In the genomic region with DNA sequence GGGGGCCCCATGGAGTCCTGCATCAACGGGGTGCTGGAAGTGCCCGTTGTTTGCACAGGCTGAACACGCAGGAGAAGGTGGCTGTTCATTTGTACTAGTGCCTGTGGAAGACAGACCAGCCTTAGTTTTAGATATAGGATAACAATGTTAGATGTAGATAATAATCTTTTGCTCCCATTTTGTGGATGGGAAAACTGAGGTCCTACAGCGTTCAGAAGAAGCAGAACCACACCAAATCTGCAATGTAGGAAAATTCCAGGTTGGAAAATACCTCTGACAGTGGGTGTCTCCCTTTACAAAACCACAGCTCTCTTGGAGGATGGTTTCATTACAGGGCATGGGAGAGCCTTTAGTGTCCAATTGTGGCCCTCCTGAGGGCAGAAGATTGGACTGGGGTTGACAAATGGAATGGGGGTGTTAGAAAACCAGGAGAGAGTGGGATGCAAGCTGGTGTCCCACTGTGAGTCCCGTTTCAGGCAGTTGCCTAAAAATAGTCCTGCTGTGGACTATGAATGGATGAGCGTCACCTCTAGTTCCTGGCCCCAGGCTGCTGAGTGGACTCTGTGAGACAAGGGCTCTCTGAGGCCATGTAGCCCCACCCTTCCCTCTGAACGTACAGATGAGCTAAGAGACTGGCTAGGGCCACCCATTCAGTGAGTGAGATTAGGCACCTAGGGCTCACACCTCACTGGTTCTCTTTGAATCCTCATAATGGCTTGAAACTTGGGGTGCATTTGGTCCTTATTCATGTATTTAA, we compare ENCODE assay signal across 24 cellular contexts.
DNase-seq lines count a peak whose midpoint lies in the region; ATAC-seq, FAIRE-seq and TF ChIP-seq lines count a peak whose summit lies in the region.
"Had no signal": no experiment of that assay in that cellular context is flagged by ENCODE, and none has a peak within 500 bp of the region (broad histone marks: within the 10 kb centered on the region; RNA-seq: fewer than 3 reads in every experiment).

No MANE protein-coding gene starts in this region.

- H3K79me1 ChIP-seq in H1 (ENCODE audit: low read depth, low read length), result no peaks in the 10 kb centered on the region

- no peak overlapping the region for H3K9ac ChIP-seq in GM23248
- H3K9ac ChIP-seq in NT2/D1 (ENCODE audit: insufficient read length, low read depth), result no peak overlapping the region
- no peak overlapping the region for H3K9ac ChIP-seq in H1 (replicated peaks in 1 of 4; ENCODE audit: extremely low read depth in 1 of 4, low read depth in 3 of 4, low read length in 3 of 4)
- no peak overlapping the region for H3K9ac ChIP-seq in neural progenitor cell
- H3K9ac ChIP-seq: BLaER1 had no signal

- H2BK120ac ChIP-seq in H1 (replicated peaks; ENCODE audit: low read depth, low read length), result no peak overlapping the region

- no peak overlapping the region for H3K4me3 ChIP-seq in GM23248
- no peak overlapping the region for H3K4me3 ChIP-seq in NT2/D1 (ENCODE audit: insufficient read length, low read depth)
- no peak overlapping the region for H3K4me3 ChIP-seq in H1 (ENCODE audit: extremely low read depth in 1 of 4, insufficient read depth in 2 of 4, low read depth in 3 of 4, low read length in 4 of 4)
- no peak overlapping the region for H3K4me3 ChIP-seq in neural progenitor cell
- H3K4me3 ChIP-seq in tibial artery, result no peak overlapping the region
- H3K4me3 ChIP-seq: BLaER1, PC-9, SJSA1 had no signal

- no peak overlapping the region for H3K18ac ChIP-seq in H1 (ENCODE audit: extremely low read depth, low read length)

- no peak overlapping the region for H4K91ac ChIP-seq in H1 (replicated peaks; ENCODE audit: insufficient read length, low read length)

- H3K4ac ChIP-seq in H1 (replicated peaks; ENCODE audit: insufficient read length, low read depth, low read length), result no peak overlapping the region

- TF ChIP-seq EP300 in H1 (IDR thresholded peaks at IDR 0.05; ENCODE audit: borderline replicate concordance in 1 of 2, low read depth in 2 of 2, low read length in 2 of 2), result no peak

- H2BK5ac ChIP-seq in H1 (ENCODE audit: low read depth, low read length), result no peak overlapping the region

- POLR2A ChIA-PET in H1 (lab: Charles Lee; ENCODE audit: partially characterized antibody), result no interaction called here

- H3K14ac ChIP-seq in H1 (ENCODE audit: insufficient read length), result no peak overlapping the region

- H3K36me3 Mint-ChIP-seq in neural progenitor cell, result no peaks in the 10 kb centered on the region
- H3K36me3 Mint-ChIP-seq: CD4-positive, CD25-positive, alpha-beta regulatory T cell; T-cell had no signal

- no peak overlapping the region for H3K23ac ChIP-seq in H1 (ENCODE audit: insufficient read length)

- peaks cover 3% of the 10 kb centered on the region for H3K9me3 Mint-ChIP-seq in neural progenitor cell
- H3K9me3 Mint-ChIP-seq: T-cell had no signal

- in situ Hi-C loops in GM23248 (cut with MboI), result no loop called here

- no peak overlapping the region for H2AFZ ChIP-seq in GM23248
- H2AFZ ChIP-seq in H1 (ENCODE audit: low read length), result no peak overlapping the region
- H2AFZ ChIP-seq in neural progenitor cell (replicated peaks), result no peak overlapping the region
- H2AFZ ChIP-seq: PC-9 had no signal

- intact Hi-C loops in tibial artery (cut with DNase I; ENCODE audit: low total_unique reads), result no loop called here

- H3K9me2 ChIP-seq in GM23248 (ENCODE audit: insufficient read depth), result no peaks in the 10 kb centered on the region

- H2AK5ac ChIP-seq in H1 (ENCODE audit: low read depth, low read length), result no peak overlapping the region

- no peak overlapping the region for H4K8ac ChIP-seq in H1 (ENCODE audit: extremely low read depth, insufficient read depth, low read length)

- H3K4me3 Mint-ChIP-seq in neural progenitor cell, result no peak overlapping the region
- H3K4me3 Mint-ChIP-seq: CD4-positive, CD25-positive, alpha-beta regulatory T cell; T-cell had no signal

- ATAC-seq in GM18909 (IDR thresholded peaks at IDR 0.05; ENCODE audit: poor library complexity, unreplicated experiment) (no peak), GM18519 (IDR thresholded peaks at IDR 0.05; ENCODE audit: low FRiP score, unreplicated experiment) (no peak)
- ATAC-seq: T-cell had no signal

- DNase-seq in GM23248 (peak; percentile 38), NT2/D1 (ENCODE audit: low read depth, low spot score) (peak; percentile 27), H1 (ENCODE audit: low read depth in 1 of 2, low spot score in 2 of 2) (no peak), neural progenitor cell (ENCODE audit: low spot score) (peak; percentile 46), tibial artery (no peak), hypothalamus (lab: John Stamatoyannopoulos, UW) (no peak)
- DNase-seq: CD4-positive, CD25-positive, alpha-beta regulatory T cell; KBM-7; MM.1S; NCI-H2029; NCI-H446; NCI-H524 treated with DMSO at 0.1 percent for 48 hours; NCI-H774; NK-92 treated with Interleukin-12 subunit alpha and Interleukin-12 subunit beta, amount 100 ng/mL, for 24 hours; Right ventricle myocardium superior; RPMI8226; T-cell had no signal

- no peaks in the 10 kb centered on the region for H3K36me3 ChIP-seq in GM23248 (ENCODE audit: low read depth)
- no peaks in the 10 kb centered on the region for H3K36me3 ChIP-seq in NT2/D1 (ENCODE audit: insufficient read depth, insufficient read length, low read length)
- no peaks in the 10 kb centered on the region for H3K36me3 ChIP-seq in H1 (ENCODE audit: control insufficient read depth in 2 of 4, insufficient read depth in 4 of 4, low read length in 3 of 4)
- no peaks in the 10 kb centered on the region for H3K36me3 ChIP-seq in neural progenitor cell
- no peaks in the 10 kb centered on the region for H3K36me3 ChIP-seq in tibial artery
- H3K36me3 ChIP-seq: BLaER1, SJSA1 had no signal

- H3K79me2 ChIP-seq in GM23248 (ENCODE audit: insufficient read depth), result no peaks in the 10 kb centered on the region
- no peaks in the 10 kb centered on the region for H3K79me2 ChIP-seq in H1 (ENCODE audit: control insufficient read depth in 1 of 2, insufficient read depth in 2 of 2, low read length in 2 of 2)
- no peaks in the 10 kb centered on the region for H3K79me2 ChIP-seq in neural progenitor cell (ENCODE audit: low read depth)

- CTCF ChIA-PET in H1 (lab: Charles Lee; ENCODE audit: partially characterized antibody), result interaction anchor here (0.5 to 1.7 kb wide), 2 partner anchors 20 to 963 kb away, joined by 3 read pairs; no protein-coding TSS in a partner anchor

- H3F3A ChIP-seq in GM23248 (ENCODE audit: insufficient read depth) (no peaks in the 10 kb centered on the region), neural progenitor cell (ENCODE audit: low read depth) (no peaks in the 10 kb centered on the region)

- FAIRE-seq in H1 (lab: Jason Lieb, UNC), result no peak
- FAIRE-seq: A204.1, D721Med had no signal

- H4K5ac ChIP-seq in H1 (ENCODE audit: insufficient read length, low read depth, low read length), result no peak overlapping the region

- no peak overlapping the region for H2BK12ac ChIP-seq in H1 (ENCODE audit: low read depth, low read length)

- TF ChIP-seq POLR2A in H1 (IDR thresholded peaks at IDR 0.05; ENCODE audit: control extremely low read depth in 1 of 2, low read depth in 2 of 2, low read length in 2 of 2), result no peak

- WGBS in GM23248 (ENCODE audit: low coverage in 1 of 2, low lambda C conversion rate in 2 of 2, missing lambda C conversion rate in 2 of 2), 2 experiments, result 68 to 72% methylated on average over 7 of the region's 7 CpGs
- whole genome bisulfite sequencing in H1 (ENCODE audit: extremely low coverage in 1 of 2, insufficient coverage in 1 of 2, insufficient read length in 1 of 2, insufficient replicate concordance in 2 of 2, low coverage in 1 of 2, low lambda C conversion rate in 2 of 2, missing lambda C conversion rate in 1 of 2), 2 experiments, result 65% methylated on average over 7 of the region's 7 CpGs; no CpG with 5 or more reads in 1 of the 2 experiments

- TF ChIP-seq CTCF in H1 (IDR thresholded peaks at IDR 0.05; ENCODE audit: control extremely low read depth in 1 of 3, insufficient read depth in 1 of 3, low read depth in 1 of 3, low read length in 3 of 3) (no peak), neural progenitor cell (IDR thresholded peaks at IDR 0.05) (no peak), tibial artery (IDR thresholded peaks at IDR 0.05) (no peak)

- peaks cover 73% of the 10 kb centered on the region for H3K4me1 Mint-ChIP-seq in neural progenitor cell
- H3K4me1 Mint-ChIP-seq: T-cell had no signal

- H3K27me3 ChIP-seq in GM23248 (replicated peaks; ENCODE audit: insufficient read depth) (no peaks in the 10 kb centered on the region), NT2/D1 (ENCODE audit: insufficient read depth, insufficient read length) (no peaks in the 10 kb centered on the region), H1 (replicated peaks in 1 of 4; ENCODE audit: control insufficient read depth in 3 of 4, extremely low read depth in 1 of 4, insufficient read depth in 3 of 4, low read length in 3 of 4) (no peaks in the 10 kb centered on the region), neural progenitor cell (no peaks in the 10 kb centered on the region), tibial artery (peaks cover 0 to 12% of the 10 kb centered on the region in 2 donors)
- H3K27me3 ChIP-seq: BLaER1, SJSA1 had no signal

- no peak overlapping the region for H3K27ac ChIP-seq in GM23248
- H3K27ac ChIP-seq in H1 (ENCODE audit: low read depth, low read length), result no peak overlapping the region
- no peak overlapping the region for H3K27ac ChIP-seq in neural progenitor cell
- H3K27ac ChIP-seq in tibial artery, result no peak overlapping the region
- H3K27ac ChIP-seq: BLaER1, PC-9, SJSA1 had no signal

- H3K4me1 ChIP-seq in GM23248 (ENCODE audit: insufficient read depth), result peaks cover 9% of the 10 kb centered on the region
- H3K4me1 ChIP-seq in NT2/D1 (ENCODE audit: insufficient read depth, insufficient read length), result no peaks in the 10 kb centered on the region
- peaks cover 0 to 9% (median 4%) of the 10 kb centered on the region in 4 experiments; a peak in 4 of 7 replicates for H3K4me1 ChIP-seq in H1 (replicated peaks in 1 of 4; ENCODE audit: control insufficient read depth in 3 of 4, insufficient read depth in 4 of 4, low read length in 3 of 4)
- H3K4me1 ChIP-seq in neural progenitor cell, result peaks cover 35% of the 10 kb centered on the region
- H3K4me1 ChIP-seq in tibial artery, result no peaks in the 10 kb centered on the region

- H3K4me2 ChIP-seq in GM23248 (ENCODE audit: unreplicated experiment), result no peak overlapping the region
- no peak overlapping the region for H3K4me2 ChIP-seq in H1 (ENCODE audit: insufficient read depth in 1 of 2, low read depth in 2 of 2, low read length in 2 of 2)
- H3K4me2 ChIP-seq in neural progenitor cell, result no peak overlapping the region
- H3K4me2 ChIP-seq: BLaER1, PC-9 had no signal

- H2BK20ac ChIP-seq in H1 (ENCODE audit: low read length), result no peak overlapping the region

- H3K23me2 ChIP-seq in H1 (ENCODE audit: low read depth, low read length), result peaks cover 5% of the 10 kb centered on the region; the same call in 1 of the 2 replicates

- H2BK15ac ChIP-seq in H1 (ENCODE audit: low read length), result no peak overlapping the region

- no peak overlapping the region for H3K56ac ChIP-seq in H1 (replicated peaks; ENCODE audit: insufficient read length, low read depth, low read length)

- peak overlapping the region; percentile 70 for H3K27ac Mint-ChIP-seq in neural progenitor cell
- H3K27ac Mint-ChIP-seq: CD4-positive, CD25-positive, alpha-beta regulatory T cell; T-cell had no signal

- no peaks in the 10 kb centered on the region for H3K9me3 ChIP-seq in GM23248 (ENCODE audit: low read depth)
- no peaks in the 10 kb centered on the region for H3K9me3 ChIP-seq in NT2/D1 (ENCODE audit: insufficient read depth, low read length)
- no peaks in the 10 kb centered on the region for H3K9me3 ChIP-seq in H1 (ENCODE audit: insufficient read depth in 2 of 2, low read depth in 1 of 2, low read length in 1 of 2)
- H3K9me3 ChIP-seq in neural progenitor cell (ENCODE audit: low read depth), result no peaks in the 10 kb centered on the region
- H3K9me3 ChIP-seq in tibial artery, result no peaks in the 10 kb centered on the region
- H3K9me3 ChIP-seq: BLaER1, SJSA1 had no signal

- H4K20me1 ChIP-seq in GM23248 (ENCODE audit: insufficient read depth) (no peaks in the 10 kb centered on the region), H1 (replicated peaks in 1 of 2; ENCODE audit: control insufficient read depth in 1 of 2, insufficient read depth in 2 of 2, low read length in 2 of 2) (no peaks in the 10 kb centered on the region), neural progenitor cell (ENCODE audit: low read depth) (no peaks in the 10 kb centered on the region)
- H4K20me1 ChIP-seq: BLaER1 had no signal

- peaks cover 18% of the 10 kb centered on the region for H3K27me3 Mint-ChIP-seq in neural progenitor cell (ENCODE audit: insufficient read depth, low read depth)

- no peak for TF ChIP-seq RAD21 in H1 (IDR thresholded peaks at IDR 0.05 in 1 of 2, conservative IDR thresholded peaks at IDR 0.05 in 1 of 2; ENCODE audit: low read depth in 2 of 2, low read length in 2 of 2)

Comparison
In these comparisons a context has a peak if more than half of its experiments do, and no peak if none do; other contexts are left out.
1. DNase-seq: peak in GM23248 (single experiment), NT2/D1 (single experiment) and neural progenitor cell (single experiment); none in H1 (0 of 2), tibial artery (0 of 2) and hypothalamus (0 of 51).